Comparison of ENCODE assay signal across 8 cellular contexts in genomic region chr15:58932791-58933310, GRCh38. TPM values are rescaled to one million over a fixed set of nuclear protein-coding genes. Genes with fewer than 3 reads are reported as not detected.
DNase-seq lines count a peak whose midpoint lies in the region; ATAC-seq, FAIRE-seq and TF ChIP-seq lines count a peak whose summit lies in the region.

No MANE protein-coding gene starts in this region.

- intact Hi-C loops in kidney (cut with DNase I), result no loop called here

- CTCF ChIA-PET in HEK293 (lab: Yijun Ruan, JAX), result no interaction called here

- in situ Hi-C loops in T47D (cut with HindIII; ENCODE audit: low pct_unique_long_range_greater_than_20kb, low sequenced_read_pairs), result no loop called here

- POLR2A ChIA-PET in HEK293 (lab: Yijun Ruan, JAX), result interaction anchor here (1.0 to 1.2 kb wide), 2 partner anchors 162 to 183 kb away, joined by 3 read pairs; no protein-coding TSS in a partner anchor

- H3K9me3 ChIP-seq in HEK293 (ENCODE audit: control insufficient read depth, insufficient read depth, low read depth, low read length), result no peaks in the 10 kb centered on the region
- no peaks in the 10 kb centered on the region for H3K9me3 ChIP-seq in kidney (ENCODE audit: control insufficient read depth in 1 of 2, low read length in 2 of 2)

- ATAC-seq in stimulated activated naive CD8-positive, alpha-beta T cell treated with anti-CD3 and anti-CD28 coated beads, Interleukin-15, Interleukin-2, amounts not matched to agents 100 U/mL and 50 U/mL, for 24 hours, result peak; percentile 10

- no peak for FAIRE-seq in kidney (lab: Jason Lieb, UNC)

- H3K4me1 ChIP-seq in HEK293 (ENCODE audit: control insufficient read depth, insufficient read depth, low read length) (peaks cover 4% of the 10 kb centered on the region; the same call in 1 of the 2 replicates), kidney (ENCODE audit: control insufficient read depth in 1 of 2, insufficient read depth in 1 of 2, low read depth in 1 of 2, low read length in 2 of 2) (peaks cover 5 to 17% of the 10 kb centered on the region in 2 donors)

- H3K36me3 ChIP-seq in HEK293 (ENCODE audit: control insufficient read depth in 2 of 2, insufficient read depth in 1 of 2, low read length in 2 of 2) (peaks cover 14 to 18% of the 10 kb centered on the region in 2 experiments), kidney (ENCODE audit: control insufficient read depth in 1 of 2, insufficient read depth in 2 of 2, low read length in 2 of 2) (peaks cover 0 to 2% of the 10 kb centered on the region in 2 donors)

- DNase-seq in NCI-H345 (lab: John Stamatoyannopoulos, UW) (peak; percentile 39), NCI-H345 treated with DMSO at 0.1 percent for 48 hours (lab: John Stamatoyannopoulos, UW; ENCODE audit: unreplicated experiment) (no peak), NCI-H1092 (lab: John Stamatoyannopoulos, UW) (peak; percentile 14), T47D (ENCODE audit: low read depth in 1 of 2, low spot score in 1 of 2) (peak; percentile 6 to 44), kidney (no peak), amniotic stem cell (lab: John Stamatoyannopoulos, UW) (no peak)
- no peak for DNase-seq in stimulated activated naive CD8-positive, alpha-beta T cell treated with anti-CD3 and anti-CD28 coated beads, Interleukin-15, Interleukin-2, amounts not matched to agents 100 U/mL and 50 U/mL, for 24 hours

- H3K4me3 ChIP-seq in HEK293 (ENCODE audit: low read depth, low read length) (peak overlapping the region; percentile 92), kidney (ENCODE audit: low read length in 2 of 2) (peak overlapping the region; percentile 76 to 85)

- H3K9ac ChIP-seq in kidney (ENCODE audit: low read length in 2 of 2), result peak overlapping the region; percentile 88 to 99

- H3K27ac ChIP-seq in HEK293 (ENCODE audit: extremely low read depth, low read depth, low read length) (peak overlapping the region; percentile 98), kidney (ENCODE audit: low read depth in 2 of 2, low read length in 2 of 2) (peak overlapping the region; percentile 99)

- TF ChIP-seq CTCF in HEK293 (tag by site-specific recombination; IDR thresholded peaks at IDR 0.05), result no peak
- no peak for TF ChIP-seq CTCF in kidney (IDR thresholded peaks at IDR 0.05; ENCODE audit: borderline replicate concordance, extremely low read depth, insufficient read depth)

TF ChIP-seq in HEK293, 187 proteins besides CTCF, POLR2A, EP300 and RAD21:
- TF ChIP-seq BCL11A (tag by site-specific recombination; IDR thresholded peaks at IDR 0.05; ENCODE audit: low read depth), result no peak
- TF ChIP-seq ZNF768 (tag by site-specific recombination; IDR thresholded peaks at IDR 0.05), result no peak
- TF ChIP-seq ZNF488 (tag by site-specific recombination; IDR thresholded peaks at IDR 0.05), result no peak
- no peak for TF ChIP-seq ZNF302 (tag by site-specific recombination; IDR thresholded peaks at IDR 0.05; ENCODE audit: low read depth)
- 0 out of 2 replicates have a peak, but pooled peaks have one; percentile 19 for TF ChIP-seq MEIS1 (CRISPR knock-in tag; IDR thresholded peaks at IDR 0.05; ENCODE audit: borderline replicate concordance)
- TF ChIP-seq ZNF221 (tag by site-specific recombination; IDR thresholded peaks at IDR 0.05; ENCODE audit: borderline replicate concordance), result no peak
- no peak for TF ChIP-seq ZNF585B (tag by site-specific recombination; IDR thresholded peaks at IDR 0.05)
- no peak for TF ChIP-seq ZNF654 (tag by site-specific recombination; IDR thresholded peaks at IDR 0.05; ENCODE audit: low read depth)
- no peak for TF ChIP-seq SCRT2 (tag by site-specific recombination; IDR thresholded peaks at IDR 0.05)

RNA-seq across cellular contexts. Expression of gene SLTM, which starts 0.6 kb away (rescaled TPM):
- total RNA-seq in kidney, result 93.5 TPM
- 30.5 TPM for polyA plus RNA-seq in kidney (ENCODE audit: insufficient read depth, low read depth, low replicate concordance)

RNA-seq across cellular contexts. Expression of gene RNF111, which starts 54.6 kb away (rescaled TPM):
- 33.0 TPM for total RNA-seq in kidney
- 8.7 TPM for polyA plus RNA-seq in kidney (ENCODE audit: insufficient read depth, low read depth, low replicate concordance)

Comparison
In these comparisons a context has a peak if more than half of its experiments do, and no peak if none do; other contexts are left out.
1. DNase-seq: peak in NCI-H345 (single experiment), NCI-H1092 (single experiment) and T47D (2 of 2); none in NCI-H345 treated with DMSO at 0.1 percent for 48 hours (single experiment), kidney (single experiment), stimulated activated naive CD8-positive, alpha-beta T cell treated with anti-CD3 and anti-CD28 coated beads, Interleukin-15, Interleukin-2, amounts not matched to agents 100 U/mL and 50 U/mL, for 24 hours (single experiment) and amniotic stem cell (single experiment).